25 cellular contexts compared by ENCODE assay signal in the genomic region with DNA sequence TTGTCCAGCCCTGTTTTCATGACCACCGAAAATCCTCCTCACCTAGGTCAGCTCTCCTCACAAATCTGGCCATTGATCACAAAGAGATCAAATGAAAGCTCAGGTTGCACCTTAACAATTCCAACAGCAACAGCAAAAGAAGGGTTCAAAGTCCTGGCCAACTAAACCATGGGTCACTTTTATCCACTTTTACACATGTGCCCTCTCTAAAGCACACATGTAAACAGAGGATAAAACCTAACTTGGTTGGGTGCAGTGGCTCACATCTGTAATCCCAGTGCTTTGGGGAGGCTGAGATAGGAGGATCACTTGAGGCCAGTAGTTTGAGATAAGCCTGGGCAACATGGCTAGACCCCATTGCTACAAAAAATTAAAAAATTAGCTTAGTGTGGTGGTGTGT.
"Had no signal": no experiment of that assay in that cellular context is flagged by ENCODE, and none has a peak within 500 bp of the region (broad histone marks: within the 10 kb centered on the region; RNA-seq: fewer than 3 reads in every experiment).

No MANE protein-coding gene starts in this region.

- H2AFZ ChIP-seq: neural progenitor cell had no signal

- H3K4me3 ChIP-seq: left lung, neural progenitor cell, right atrium auricular region, testis, uterus had no signal

- H3K27ac ChIP-seq: epithelial cell of prostate, left lung, neural progenitor cell, testis, uterus had no signal

- H3K27ac Mint-ChIP-seq: activated CD4-positive, alpha-beta memory T cell treated with anti-CD3 and anti-CD28 coated beads for 36 hours; activated naive CD8-positive, alpha-beta T cell treated with anti-CD3 and anti-CD28 coated beads, Interleukin-2, amount 50 U/mL, for 24 hours; activated T-helper 1 cell treated with anti-CD3 and anti-CD28 coated beads, Interleukin-12 subunit alpha, Interleukin-12 subunit beta, Interleukin-2, Interleukin-4 antibody, amounts not matched to agents 30 ng/mL and 10 ng/mL and 1 ng/mL, durations not matched to agents 14 hours and 24 hours and 36 hours; neural progenitor cell; T-helper 17 cell; type B pancreatic cell had no signal

- H3K9me3 ChIP-seq: left lung, right atrium auricular region, testis, uterus had no signal

- H3K27me3 ChIP-seq: left lung, neural progenitor cell, right atrium auricular region, testis, uterus had no signal

- H3K4me1 ChIP-seq: uterus had no signal

- H3K27me3 Mint-ChIP-seq: activated CD4-positive, alpha-beta memory T cell treated with anti-CD3 and anti-CD28 coated beads for 36 hours; activated naive CD8-positive, alpha-beta T cell treated with anti-CD3 and anti-CD28 coated beads, Interleukin-2, amount 50 U/mL, for 24 hours; naive B cell; T-helper 17 cell; type B pancreatic cell had no signal

- H3K4me3 Mint-ChIP-seq: activated CD4-positive, alpha-beta memory T cell treated with anti-CD3 and anti-CD28 coated beads for 36 hours; activated naive CD8-positive, alpha-beta T cell treated with anti-CD3 and anti-CD28 coated beads, Interleukin-2, amount 50 U/mL, for 24 hours had no signal

- H3K4me2 ChIP-seq: neural progenitor cell had no signal

- H3K9me3 Mint-ChIP-seq: activated CD4-positive, alpha-beta memory T cell treated with anti-CD3 and anti-CD28 coated beads for 36 hours; activated naive CD8-positive, alpha-beta T cell treated with anti-CD3 and anti-CD28 coated beads, Interleukin-2, amount 50 U/mL, for 24 hours; activated T-helper 1 cell treated with anti-CD3 and anti-CD28 coated beads, Interleukin-12 subunit alpha, Interleukin-12 subunit beta, Interleukin-2, Interleukin-4 antibody, amounts not matched to agents 30 ng/mL and 10 ng/mL and 1 ng/mL, durations not matched to agents 14 hours and 24 hours and 36 hours; naive B cell; type B pancreatic cell had no signal

- H3K9ac ChIP-seq: neural progenitor cell had no signal

- DNase-seq: activated CD4-positive, alpha-beta memory T cell treated with anti-CD3 and anti-CD28 coated beads for 36 hours; activated CD4-positive, alpha-beta T cell treated with anti-CD3 and anti-CD28 coated beads for 48 hours; activated CD8-positive, alpha-beta memory T cell treated with anti-CD3 and anti-CD28 coated beads, Interleukin-2, amount 50 U/mL, for 4 hours; activated gamma-delta T cell treated with Interleukin-2 at 50 U/mL for 16 hours; activated naive CD4-positive, alpha-beta T cell treated with anti-CD3 and anti-CD28 coated beads, Interleukin-2, amount 50 U/mL, for 16 hours; activated naive CD8-positive, alpha-beta T cell treated with anti-CD3 and anti-CD28 coated beads, Interleukin-2, amount 50 U/mL, for 24 hours; activated T-cell treated with anti-CD3 and anti-CD28 coated beads, Interleukin-2, amount 50 U/mL, for 1 hour; amygdala; caudate nucleus; dermis blood vessel endothelial cell; effector CD4-positive, alpha-beta T cell; left lung; naive B cell; occipital lobe; stimulated activated CD4-positive, alpha-beta T cell treated with anti-CD3 and anti-CD28 coated beads, Interleukin-12 subunit alpha, Interleukin-12 subunit beta, amount 100 ng/mL, for 4 hours; stimulated activated CD4-positive, alpha-beta T cell treated with anti-CD3 and anti-CD28 coated beads, Interleukin-4, amount 100 ng/mL, for 1 hour; stimulated activated naive CD8-positive, alpha-beta T cell treated with anti-CD3 and anti-CD28 coated beads, Interleukin-15, Interleukin-2, amounts not matched to agents 100 U/mL and 50 U/mL, for 24 hours; T-helper 17 cell; testis; uterus had no signal

- H3K36me3 ChIP-seq: left lung, neural progenitor cell, uterus had no signal
